In genomic region chr20:3318226-3318884, GRCh38 we compare ENCODE assay signal across 19 cellular contexts.
A peak's percentile ranks its signal among the peaks of the same experiment; 100 is the strongest.
DNase-seq lines count a peak whose midpoint lies in the region; ATAC-seq, FAIRE-seq and TF ChIP-seq lines count a peak whose summit lies in the region.
"Had no signal": no experiment of that assay in that cellular context is flagged by ENCODE, and none has a peak within 500 bp of the region (broad histone marks: within the 10 kb centered on the region; RNA-seq: fewer than 3 reads in every experiment).

No MANE protein-coding gene starts in this region.

- intact Hi-C loops in IMR-90 (cut with micrococcal nuclease): loop anchor here (10.0 kb wide), 1 partner anchor 264 kb away; no protein-coding TSS in a partner anchor
- intact Hi-C loops in K562 (cut with micrococcal nuclease): no loop called here
- intact Hi-C loops in ovary (cut with DNase I): loop anchor here in 1 of 4 donors (10.0 kb wide), 1 partner anchor 264 kb away; no protein-coding TSS in a partner anchor

- H4K8ac ChIP-seq in IMR-90 (ENCODE audit: low read depth in 2 of 2, low read length in 2 of 2): no peak overlapping the region

- H3K79me2 ChIP-seq in K562 (ENCODE audit: control insufficient read depth, insufficient read depth, low read length): no peaks in the 10 kb centered on the region

- BruUV-seq in IMR-90 (replicated peaks; lab: Mats Ljungman, UMichigan) (no TSS peak), K562 (replicated peaks; lab: Mats Ljungman, UMichigan) (no TSS peak)

- peak overlapping the region; percentile 10; the same call in 1 of the 2 replicates for H3K56ac ChIP-seq in IMR-90 (ENCODE audit: extremely low read depth, insufficient read depth, low read length)

- H2BK15ac ChIP-seq in IMR-90 (ENCODE audit: low read depth, low read length): no peak overlapping the region

- TF ChIP-seq POLR2A in IMR-90 (IDR thresholded peaks at IDR 0.05; ENCODE audit: low read depth, low read length) (no peak), K562 (conservative IDR thresholded peaks at IDR 0.05) (no peak), ovary (IDR thresholded peaks at IDR 0.05) (no peak)

- H3K9me3 ChIP-seq in AG04450 (ENCODE audit: control insufficient read depth, insufficient read depth, low read length) (no peaks in the 10 kb centered on the region), IMR-90 (ENCODE audit: control insufficient read depth, insufficient read depth, low read length) (no peaks in the 10 kb centered on the region), K562 (replicated peaks; ENCODE audit: control insufficient read depth, insufficient read depth, low read depth, low read length) (no peaks in the 10 kb centered on the region), ovary (no peaks in the 10 kb centered on the region)
- H3K9me3 ChIP-seq: HAP-1 had no signal

- no peak overlapping the region; the same call in 1 of the 2 replicates for H3K14ac ChIP-seq in IMR-90 (replicated peaks; ENCODE audit: low read depth, low read length)

- CTCF ChIA-PET in AG04450 (lab: Charles Lee): no interaction called here
- CTCF ChIA-PET in IMR-90 (lab: Yijun Ruan, JAX): no interaction called here
- CTCF ChIA-PET in K562 (lab: Yijun Ruan, JAX; ENCODE audit: low intra/inter-chr PET ratio): no interaction called here

- ATAC-seq in IMR-90 (ENCODE audit: low read depth): peak; percentile 80
- ATAC-seq in K562: no peak
- ATAC-seq: Panc1 had no signal

- H3K23ac ChIP-seq in IMR-90 (ENCODE audit: low read depth, low read length): no peak overlapping the region

- peaks cover 33% of the 10 kb centered on the region for H3K36me3 ChIP-seq in IMR-90 (ENCODE audit: control insufficient read depth, insufficient read depth, low read length)
- H3K36me3 ChIP-seq in K562 (ENCODE audit: control insufficient read depth, insufficient read depth, low read length): 0 out of 3 replicates have a peak, but pooled peaks cover 3% of the 10 kb centered on the region
- no peaks in the 10 kb centered on the region for H3K36me3 ChIP-seq in ovary
- H3K36me3 ChIP-seq: HAP-1 had no signal

- no peak overlapping the region for H3K4me3 ChIP-seq in AG04450 (ENCODE audit: low read depth, low read length)
- no peak overlapping the region for H3K4me3 ChIP-seq in IMR-90 (ENCODE audit: insufficient read depth, low read depth, low read length)
- no peak overlapping the region for H3K4me3 ChIP-seq in K562
- no peak overlapping the region for H3K4me3 ChIP-seq in ovary
- H3K4me3 ChIP-seq: HAP-1 had no signal

- H3K27me3 ChIP-seq in AG04450 (ENCODE audit: control insufficient read depth, insufficient read depth, low read length) (no peaks in the 10 kb centered on the region), IMR-90 (ENCODE audit: control insufficient read depth, insufficient read depth, low read length) (no peaks in the 10 kb centered on the region), K562 (ENCODE audit: control insufficient read depth in 2 of 2, insufficient read depth in 2 of 2, low read length in 2 of 2) (no peaks in the 10 kb centered on the region), ovary (no peaks in the 10 kb centered on the region)

- H3K9me1 ChIP-seq in IMR-90 (ENCODE audit: insufficient read depth, low read length): peaks cover 7% of the 10 kb centered on the region
- no peaks in the 10 kb centered on the region for H3K9me1 ChIP-seq in K562 (ENCODE audit: control insufficient read depth, insufficient read depth, low read length)

- H2BK20ac ChIP-seq in IMR-90 (ENCODE audit: low read depth, low read length): no peak overlapping the region

- no peak overlapping the region for H3K4ac ChIP-seq in IMR-90 (ENCODE audit: low read depth, low read length)

- H3K79me1 ChIP-seq in IMR-90 (ENCODE audit: low read depth in 1 of 2, low read length in 2 of 2): 0 out of 4 replicates have a peak, but pooled peaks cover 0 to 6% of the 10 kb centered on the region in 2 experiments

- TF ChIP-seq RAD21 in IMR-90 (IDR thresholded peaks at IDR 0.05; ENCODE audit: low read length) (no peak), K562 (CRISPR knock-in tag; conservative IDR thresholded peaks at IDR 0.05 in 1 of 2, IDR thresholded peaks at IDR 0.05 in 1 of 2) (no peak)

- H3K27ac ChIP-seq in AG04450 (ENCODE audit: low read depth, low read length) (peak overlapping the region; percentile 57), IMR-90 (ENCODE audit: insufficient read depth, low read length) (no peak overlapping the region), K562 (ENCODE audit: extremely low read depth, low read depth, low read length) (no peak overlapping the region), ovary (no peak overlapping the region)

- no peak overlapping the region for H4K5ac ChIP-seq in IMR-90 (ENCODE audit: low read depth, low read length)

- TF ChIP-seq EP300 in K562 (IDR thresholded peaks at IDR 0.05; ENCODE audit: low read length) (no peak), ovary (IDR thresholded peaks at IDR 0.05) (no peak)

- no peak overlapping the region for H3K18ac ChIP-seq in IMR-90 (ENCODE audit: low read depth, low read length)

- no peak overlapping the region for H2AK9ac ChIP-seq in IMR-90 (replicated peaks; ENCODE audit: low read depth, low read length, poor library complexity)

- WGBS in IMR-90 (ENCODE audit: extremely low coverage in 2 of 2, insufficient read length in 1 of 2), 2 experiments: no CpG with 5 or more reads among the region's 3 CpGs
- 79% methylated on average over 2 of the region's 3 CpGs for WGBS in K562 (ENCODE audit: insufficient coverage, low coverage, missing lambda C conversion rate)
- 84 to 97% (median 96%) methylated on average over 3 of the region's 3 CpGs for WGBS in ovary, 3 donors

- H3K4me1 ChIP-seq in IMR-90 (ENCODE audit: control insufficient read depth, insufficient read depth, low read length) (peaks cover 10% of the 10 kb centered on the region), K562 (replicated peaks in 1 of 2; ENCODE audit: control insufficient read depth in 2 of 2, insufficient read depth in 2 of 2, low read length in 2 of 2) (no peaks in the 10 kb centered on the region; a peak in 2 of 5 replicates), ovary (ENCODE audit: insufficient read depth) (peaks cover 2% of the 10 kb centered on the region)

- no peak overlapping the region for H3K9ac ChIP-seq in IMR-90 (ENCODE audit: low read depth, low read length)
- no peak overlapping the region for H3K9ac ChIP-seq in K562 (ENCODE audit: insufficient read depth in 1 of 2, low read depth in 2 of 2, low read length in 2 of 2)

- 0 out of 2 replicates have a peak overlapping the region, but pooled peaks have one; percentile 15 for H4K91ac ChIP-seq in IMR-90 (ENCODE audit: insufficient read depth, low read depth, low read length)

- TF ChIP-seq CTCF in AG04450 (IDR thresholded peaks at IDR 0.05; ENCODE audit: low read depth, low read length): no peak
- TF ChIP-seq CTCF in IMR-90 (conservative IDR thresholded peaks at IDR 0.05; ENCODE audit: low read depth, low read length): no peak
- TF ChIP-seq CTCF in K562 (IDR thresholded peaks at IDR 0.05 in 2 of 3, conservative IDR thresholded peaks at IDR 0.05 in 1 of 3; ENCODE audit: insufficient read depth in 2 of 3, low read depth in 1 of 3, low read length in 3 of 3): no peak
- TF ChIP-seq CTCF in ovary (IDR thresholded peaks at IDR 0.05): no peak

- H2AFZ ChIP-seq in IMR-90 (replicated peaks; ENCODE audit: low read length, poor library complexity): no peak overlapping the region
- no peak overlapping the region for H2AFZ ChIP-seq in K562 (ENCODE audit: low read depth, low read length)

- H2AK5ac ChIP-seq in IMR-90 (ENCODE audit: low read depth, low read length): no peak overlapping the region

- POLR2A ChIA-PET in AG04450 (lab: Yijun Ruan, JAX): no interaction called here
- POLR2A ChIA-PET in IMR-90 (lab: Charles Lee; ENCODE audit: unreplicated experiment): interaction anchor here (0.6 kb wide), 1 partner anchor 23 kb away, joined by 3 read pairs; no protein-coding TSS in a partner anchor
- POLR2A ChIA-PET in K562 (lab: Yijun Ruan, JAX): interaction anchor here (1.0 kb wide), 1 partner anchor 36 kb away, joined by 4 read pairs; no protein-coding TSS in a partner anchor

- no peak overlapping the region for H2BK120ac ChIP-seq in IMR-90 (ENCODE audit: low read depth, low read length)

- H4K20me1 ChIP-seq in IMR-90 (ENCODE audit: insufficient read depth, low read length) (peaks cover 4% of the 10 kb centered on the region), K562 (replicated peaks; ENCODE audit: control insufficient read depth, insufficient read depth, low read length) (no peaks in the 10 kb centered on the region)

- H2BK5ac ChIP-seq in IMR-90 (ENCODE audit: low read depth, low read length, poor library complexity, severe bottlenecking): peak overlapping the region; percentile 40

- in situ Hi-C loops in IMR-90 (cut with MboI; ENCODE audit: low sequenced_read_pairs): no loop called here
- in situ Hi-C loops in K562 (cut with MboI): no loop called here

- peak; percentile 51 for DNase-seq in AG04450 (ENCODE audit: low read depth, low spot score)
- DNase-seq in IMR-90: peak; percentile 81
- no peak for DNase-seq in K562 (ENCODE audit: extremely low read depth in 1 of 4, low spot score in 3 of 4)
- peak; percentile 64 for DNase-seq in foreskin melanocyte
- DNase-seq in activated CD4-positive, alpha-beta T cell treated with anti-CD3 and anti-CD28 coated beads, Interleukin-2, amount 50 U/mL, for 1 hour: no peak
- DNase-seq in iPS-NIHi7 (ENCODE audit: extremely low spot score): no peak
- no peak for DNase-seq in ovary
- DNase-seq: AML-193, DMS53, GDM1, KBM-7, NCI-H1092 treated with DMSO at 0.1 percent for 48 hours, NCI-H1694 treated with DMSO at 0.1 percent for 48 hours, NCI-H446, SHP77 treated with DMSO at 0.1 percent for 48 hours had no signal

- H3K4me2 ChIP-seq in IMR-90 (ENCODE audit: low read depth, low read length) (peak overlapping the region; percentile 37; the same call in 1 of the 2 replicates), K562 (ENCODE audit: insufficient read depth, low read length) (no peak overlapping the region)

- dilution Hi-C loops in IMR-90 (cut with HindIII; ENCODE audit: low sequenced_read_pairs, unreplicated experiment): no loop called here

- FAIRE-seq in K562 (lab: Jason Lieb, UNC): no peak
- FAIRE-seq: GM12892, HTR-8/SVneo had no signal

TF ChIP-seq in IMR-90, 13 proteins besides CTCF, POLR2A, EP300 and RAD21:
- TF ChIP-seq RCOR1 (IDR thresholded peaks at IDR 0.05; ENCODE audit: insufficient replicate concordance, low read length): no peak
- peak; percentile 89 for TF ChIP-seq MAFK (IDR thresholded peaks at IDR 0.05; ENCODE audit: low read depth, low read length)

TF ChIP-seq in K562, 482 proteins besides CTCF, POLR2A, EP300 and RAD21 (continues in another document):
- TF ChIP-seq MAFG (tag; conservative IDR thresholded peaks at IDR 0.05) (0 out of 2 replicates have a peak, but pooled peaks have one; percentile 11), MAFK (IDR thresholded peaks at IDR 0.05; ENCODE audit: low read length) (peak; percentile 10; the same call in 1 of the 2 replicates), PPARD (CRISPR knock-in tag; IDR thresholded peaks at IDR 0.05) (no peak), ZNF121 (CRISPR knock-in tag; conservative IDR thresholded peaks at IDR 0.05) (no peak), ZNF316 (IDR thresholded peaks at IDR 0.05) (peak; percentile 22; the same call in 1 of the 2 replicates)

Comparison
In these comparisons a context has a peak if more than half of its experiments do, and no peak if none do; other contexts are left out.
1. DNase-seq: peak in AG04450 (single experiment), IMR-90 (single experiment) and foreskin melanocyte (single experiment); none in K562 (0 of 4), activated CD4-positive, alpha-beta T cell treated with anti-CD3 and anti-CD28 coated beads, Interleukin-2, amount 50 U/mL, for 1 hour (single experiment), iPS-NIHi7 (single experiment) and ovary (0 of 5).